Comparison of ENCODE assay signal across 17 cellular contexts in the genomic region with DNA sequence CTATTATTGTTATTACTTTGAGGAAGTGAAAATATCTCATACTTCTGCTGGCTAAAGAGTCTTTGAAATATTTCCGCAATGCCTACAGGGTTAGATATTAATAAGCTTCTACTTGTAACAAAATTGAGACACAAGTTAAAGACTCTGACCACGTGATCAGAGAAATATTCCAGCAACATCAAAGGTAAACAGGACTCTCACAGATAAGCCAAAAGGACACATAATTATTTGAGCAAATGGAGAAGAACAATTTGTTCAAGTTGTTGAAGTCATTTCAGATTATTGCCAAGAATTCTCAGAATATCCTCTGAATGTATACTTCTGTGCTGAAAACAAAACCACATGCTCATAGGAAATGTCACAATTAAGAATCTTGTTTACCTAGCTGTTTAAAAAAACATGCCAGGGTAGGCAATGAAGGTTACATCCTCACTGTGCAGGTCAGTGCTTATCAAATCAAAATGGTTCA.
DNase-seq lines count a peak whose midpoint lies in the region; ATAC-seq and TF ChIP-seq lines count a peak whose summit lies in the region.
"Had no signal": no experiment of that assay in that cellular context is flagged by ENCODE, and none has a peak within 500 bp of the region (broad histone marks: within the 10 kb centered on the region; RNA-seq: fewer than 3 reads in every experiment).

No MANE protein-coding gene starts in this region.

- intact Hi-C loops in prostate gland (cut with DNase I) (no loop called here), head of caudate nucleus (cut with DNase I) (no loop called here), natural killer cell (cut with micrococcal nuclease) (no loop called here)

- H3K27me3 ChIP-seq in prostate gland (replicated peaks; ENCODE audit: insufficient read depth): no peaks in the 10 kb centered on the region

- WGBS in prostate gland: 40% methylated on average over 2 of the region's 2 CpGs

- no peaks in the 10 kb centered on the region for H3K27me3 Mint-ChIP-seq in natural killer cell (ENCODE audit: low read depth in 2 of 2)
- H3K27me3 Mint-ChIP-seq: B cell had no signal

- no peaks in the 10 kb centered on the region for H3K4me1 ChIP-seq in prostate gland (replicated peaks)

- H3K4me3 ChIP-seq in fibroblast of mammary gland (ENCODE audit: control insufficient read depth, low read depth, low read length) (no peak overlapping the region), prostate gland (no peak overlapping the region)

- no peaks in the 10 kb centered on the region for H3K36me3 Mint-ChIP-seq in natural killer cell

- no peaks in the 10 kb centered on the region for H3K9me3 ChIP-seq in prostate gland

- H3K4me3 Mint-ChIP-seq in natural killer cell: no peak overlapping the region
- H3K4me3 Mint-ChIP-seq: B cell had no signal

- H3K36me3 ChIP-seq in prostate gland: no peaks in the 10 kb centered on the region

- H3K4me1 Mint-ChIP-seq in natural killer cell: no peaks in the 10 kb centered on the region

- no peak for TF ChIP-seq POLR2A in prostate gland (IDR thresholded peaks at IDR 0.05)

- no peak overlapping the region for H3K27ac Mint-ChIP-seq in natural killer cell
- H3K27ac Mint-ChIP-seq: B cell had no signal

- H3K9me3 Mint-ChIP-seq in natural killer cell: peaks cover 9 to 12% of the 10 kb centered on the region in 2 donors

- ATAC-seq in GM21529 (IDR thresholded peaks at IDR 0.05; ENCODE audit: unreplicated experiment) (peak; percentile 53), natural killer cell (no peak)
- ATAC-seq: Right ventricle myocardium inferior had no signal

- no peak for TF ChIP-seq CTCF in fibroblast of mammary gland (conservative IDR thresholded peaks at IDR 0.05; ENCODE audit: control insufficient read depth, insufficient read depth, low read depth, low read length)
- no peak for TF ChIP-seq CTCF in prostate gland (IDR thresholded peaks at IDR 0.05)
- TF ChIP-seq CTCF in natural killer cell (IDR thresholded peaks at IDR 0.05): no peak

- DNase-seq in MV-4-11 (lab: John Stamatoyannopoulos, UW) (peak; percentile 47), fibroblast of mammary gland (ENCODE audit: low read depth) (peak; percentile 13), prostate gland (ENCODE audit: low spot score) (peak; percentile 17), head of caudate nucleus (no peak), NCI-H526 treated with DMSO at 0.1 percent for 48 hours (lab: John Stamatoyannopoulos, UW) (no peak), natural killer cell (no peak)
- DNase-seq: activated CD4-positive, alpha-beta T cell treated with anti-CD3 and anti-CD28 coated beads for 48 hours; activated CD8-positive, alpha-beta memory T cell treated with anti-CD3 and anti-CD28 coated beads, Interleukin-2, amount 50 U/mL, for 48 hours; activated naive CD4-positive, alpha-beta T cell; cortex of kidney; hypothalamus; NCI-H1105 treated with DMSO at 0.1 percent for 48 hours; stimulated activated CD4-positive, alpha-beta T cell treated with anti-CD3 and anti-CD28 coated beads, Interleukin-4, amount 100 ng/mL, for 1 hour; T1000 had no signal

- peak overlapping the region in 1 of 2 donors; percentile 44 for H3K27ac ChIP-seq in prostate gland

Comparison
In these comparisons a context has a peak if more than half of its experiments do, and no peak if none do; other contexts are left out.
1. DNase-seq: peak in MV-4-11 (single experiment), fibroblast of mammary gland (single experiment) and prostate gland (single experiment); none in head of caudate nucleus (0 of 42), NCI-H526 treated with DMSO at 0.1 percent for 48 hours (single experiment) and natural killer cell (single experiment).